Comparison of ENCODE assay signal across 33 cellular contexts in genomic region chr2:232957607-232958211, GRCh38. TPM values are rescaled to one million over a fixed set of nuclear protein-coding genes. Genes with fewer than 3 reads are reported as not detected.
DNase-seq lines count a peak whose midpoint lies in the region; ATAC-seq and TF ChIP-seq lines count a peak whose summit lies in the region.
"Had no signal": no experiment of that assay in that cellular context is flagged by ENCODE, and none has a peak within 500 bp of the region (broad histone marks: within the 10 kb centered on the region; RNA-seq: fewer than 3 reads in every experiment).

No MANE protein-coding gene starts in this region.

- no peak overlapping the region for H3K27ac Mint-ChIP-seq in activated naive CD8-positive, alpha-beta T cell treated with anti-CD3 and anti-CD28 coated beads, Interleukin-2, amount 50 U/mL, for 24 hours
- H3K27ac Mint-ChIP-seq: activated CD8-positive, alpha-beta T cell treated with anti-CD3 and anti-CD28 coated beads, Interleukin-2, amount 10 ng/mL, durations not matched to agents 7 days and 5 days; effector memory CD8-positive, alpha-beta T cell; natural killer cell had no signal

- no peak overlapping the region for H2AFZ ChIP-seq in OCI-LY3 (ENCODE audit: low read depth, low read length)

- in situ Hi-C loops in GM13977 (cut with MboI; ENCODE audit: low pct_unique_long_range_greater_than_20kb, low sequenced_read_pairs, unreplicated experiment): no loop called here

- no peak overlapping the region; the same call in 1 of the 2 replicates for H3K27ac ChIP-seq in OCI-LY3 (ENCODE audit: low read length)
- no peak overlapping the region for H3K27ac ChIP-seq in coronary artery
- H3K27ac ChIP-seq: adrenal gland, brain microvascular endothelial cell, colonic mucosa, ovary, testis, uterus had no signal

- H3K27me3 ChIP-seq in OCI-LY3 (ENCODE audit: low read depth, low read length): no peaks in the 10 kb centered on the region
- H3K27me3 ChIP-seq: adrenal gland, brain microvascular endothelial cell, colonic mucosa, ovary, testis, uterus had no signal

- H3K36me3 ChIP-seq in OCI-LY3 (replicated peaks; ENCODE audit: low read depth, low read length): no peaks in the 10 kb centered on the region
- H3K36me3 ChIP-seq: adrenal gland, BE2C, brain microvascular endothelial cell, colonic mucosa, ovary, uterus had no signal

- H3K9me3 Mint-ChIP-seq in activated naive CD8-positive, alpha-beta T cell treated with anti-CD3 and anti-CD28 coated beads, Interleukin-2, amount 50 U/mL, for 24 hours: peaks cover 3% of the 10 kb centered on the region

- H4K20me1 ChIP-seq in OCI-LY3 (ENCODE audit: insufficient read depth, low read length): no peaks in the 10 kb centered on the region

- H3K4me3 ChIP-seq in OCI-LY3 (ENCODE audit: low read length): no peak overlapping the region
- no peak overlapping the region for H3K4me3 ChIP-seq in coronary artery
- H3K4me3 ChIP-seq: adrenal gland, colonic mucosa, ovary, testis, uterus had no signal

- H3K4me2 ChIP-seq in OCI-LY3 (ENCODE audit: low read length): peak overlapping the region; percentile 22

- peaks cover 21% of the 10 kb centered on the region for H3K4me1 ChIP-seq in OCI-LY3 (ENCODE audit: low read length)
- H3K4me1 ChIP-seq: adrenal gland, BE2C, colonic mucosa, testis, uterus had no signal

- no peak for TF ChIP-seq CTCF in GM13977 (IDR thresholded peaks at IDR 0.05; ENCODE audit: extremely low read depth, insufficient read depth, missing control alignments)
- TF ChIP-seq CTCF in OCI-LY3 (IDR thresholded peaks at IDR 0.05; ENCODE audit: low read depth, low read length): no peak
- no peak for TF ChIP-seq CTCF in coronary artery (IDR thresholded peaks at IDR 0.05)

- DNase-seq in GM13977 (ENCODE audit: low spot score) (peak; percentile 39), left colon (no peak), NCI-H146 (lab: John Stamatoyannopoulos, UW) (no peak), coronary artery (ENCODE audit: low spot score) (no peak), OCI-M1 (lab: John Stamatoyannopoulos, UW) (no peak)
- DNase-seq in activated naive CD8-positive, alpha-beta T cell treated with anti-CD3 and anti-CD28 coated beads, Interleukin-2, amount 50 U/mL, for 24 hours: no peak
- DNase-seq: activated CD4-positive, CD25-positive, alpha-beta regulatory T cell treated with anti-CD3 and anti-CD28 coated beads, Interleukin-2, amount 50 U/mL, for 72 hours; activated CD8-positive, alpha-beta T cell treated with anti-CD3 and anti-CD28 coated beads, Interleukin-2, amount 10 ng/mL, durations not matched to agents 7 days and 5 days; activated gamma-delta T cell; activated T-cell treated with anti-CD3 and anti-CD28 coated beads, Interleukin-2, amount 50 U/mL, for 1 hour; adrenal gland; BE2C; brain microvascular endothelial cell; colonic mucosa; COR-L47; DMS79; effector memory CD8-positive, alpha-beta T cell; hypothalamus; left ventricle myocardium superior; midbrain; natural killer cell; NCI-H2081; NCI-H446; NCI-H82; ovary; SHP77; stimulated activated CD4-positive, alpha-beta T cell treated with anti-CD3 and anti-CD28 coated beads, Interleukin-2, amount 100 ng/mL, for 48 hours; stimulated activated naive CD4-positive, alpha-beta T cell; testis; uterus had no signal

- intact Hi-C loops in left colon (cut with DNase I, micrococcal nuclease): no loop called here

- H3K4me3 Mint-ChIP-seq in activated naive CD8-positive, alpha-beta T cell treated with anti-CD3 and anti-CD28 coated beads, Interleukin-2, amount 50 U/mL, for 24 hours: no peak overlapping the region
- H3K4me3 Mint-ChIP-seq: activated CD8-positive, alpha-beta T cell treated with anti-CD3 and anti-CD28 coated beads, Interleukin-2, amount 10 ng/mL, durations not matched to agents 7 days and 5 days; effector memory CD8-positive, alpha-beta T cell; natural killer cell had no signal

- H3K36me3 Mint-ChIP-seq in activated naive CD8-positive, alpha-beta T cell treated with anti-CD3 and anti-CD28 coated beads, Interleukin-2, amount 50 U/mL, for 24 hours (ENCODE audit: low read depth): no peaks in the 10 kb centered on the region
- H3K36me3 Mint-ChIP-seq: natural killer cell had no signal

- no peak overlapping the region for H3K9ac ChIP-seq in OCI-LY3 (ENCODE audit: low read length)

- no peaks in the 10 kb centered on the region for H3K9me3 ChIP-seq in OCI-LY3 (ENCODE audit: insufficient read depth, low read length)
- H3K9me3 ChIP-seq: adrenal gland, BE2C, colonic mucosa, ovary, testis had no signal

- no peaks in the 10 kb centered on the region for H3K79me2 ChIP-seq in OCI-LY3 (ENCODE audit: low read length)

- H3K27me3 Mint-ChIP-seq in activated naive CD8-positive, alpha-beta T cell treated with anti-CD3 and anti-CD28 coated beads, Interleukin-2, amount 50 U/mL, for 24 hours: peaks cover 8% of the 10 kb centered on the region

- peak; percentile 52 for ATAC-seq in GM21717 (IDR thresholded peaks at IDR 0.05; ENCODE audit: unreplicated experiment)
- ATAC-seq in left colon: peak; percentile 42
- ATAC-seq in activated naive CD8-positive, alpha-beta T cell treated with anti-CD3 and anti-CD28 coated beads, Interleukin-2, amount 50 U/mL, for 24 hours: no peak
- ATAC-seq: activated CD8-positive, alpha-beta T cell treated with anti-CD3 and anti-CD28 coated beads, Interleukin-2, amount 10 ng/mL, durations not matched to agents 7 days and 5 days; effector memory CD8-positive, alpha-beta T cell; HCT116; left ventricle myocardium superior had no signal

- peaks cover 7% of the 10 kb centered on the region for H3K4me1 Mint-ChIP-seq in activated naive CD8-positive, alpha-beta T cell treated with anti-CD3 and anti-CD28 coated beads, Interleukin-2, amount 50 U/mL, for 24 hours
- H3K4me1 Mint-ChIP-seq: natural killer cell had no signal

RNA-seq across cellular contexts. Expression of gene NGEF, which starts 55.3 kb away (rescaled TPM):
- 10 to 100 TPM; 34.4 to 41.4 TPM for total RNA-seq in left colon
- total RNA-seq: activated CD8-positive, alpha-beta T cell treated with anti-CD3 and anti-CD28 coated beads, Interleukin-2, amount 10 ng/mL, durations not matched to agents 7 days and 5 days; left ventricle myocardium superior; natural killer cell had no signal
